In the genomic region with DNA sequence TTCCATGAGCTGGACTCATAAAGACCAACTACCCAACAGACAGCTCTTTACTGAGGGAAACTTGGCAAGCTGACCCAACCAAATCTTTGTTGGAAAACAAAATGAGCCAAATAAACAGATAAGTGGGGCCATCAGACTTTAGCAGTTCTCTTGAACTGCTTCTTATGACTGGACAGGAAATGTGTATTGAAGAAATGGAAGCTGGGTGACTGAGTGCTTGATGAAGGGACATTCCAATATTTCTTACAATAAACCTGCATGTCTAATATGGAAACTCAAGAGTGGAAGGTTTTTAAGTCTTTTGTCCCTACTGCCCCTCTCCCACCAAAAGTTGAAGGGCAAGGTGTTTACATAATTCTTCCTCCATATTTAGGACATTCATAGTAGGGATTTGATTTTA, we compare ENCODE assay signal across 18 cellular contexts.
DNase-seq lines count a peak whose midpoint lies in the region; ATAC-seq and TF ChIP-seq lines count a peak whose summit lies in the region.
"Had no signal": no experiment of that assay in that cellular context is flagged by ENCODE, and none has a peak within 500 bp of the region (broad histone marks: within the 10 kb centered on the region; RNA-seq: fewer than 3 reads in every experiment).

No MANE protein-coding gene starts in this region.

- peak; percentile 52 for ATAC-seq in GM18502 (IDR thresholded peaks at IDR 0.05; ENCODE audit: poor library complexity, unreplicated experiment)
- ATAC-seq in HG03039 (IDR thresholded peaks at IDR 0.05; ENCODE audit: unreplicated experiment) = peak; percentile 61
- no peak for ATAC-seq in GM21515 (IDR thresholded peaks at IDR 0.05; ENCODE audit: unreplicated experiment)
- ATAC-seq in HG03045 (IDR thresholded peaks at IDR 0.05; ENCODE audit: unreplicated experiment) = no peak
- ATAC-seq: HepG2 had no signal

- H3K27ac Mint-ChIP-seq in nephron = peak overlapping the region; percentile 7 to 96 (median 86)

- H3K4me3 Mint-ChIP-seq in nephron = no peak overlapping the region

- peak; percentile 24 for DNase-seq in GM12865 (ENCODE audit: low read depth)
- no peak for DNase-seq in stimulated activated CD4-positive, alpha-beta T cell treated with anti-CD3 and anti-CD28 coated beads, Interleukin-4, amount 100 ng/mL, for 24 hours
- DNase-seq: C1 segment of cervical spinal cord, DMS79, KBM-7, NCI-H1105 treated with DMSO at 0.1 percent for 48 hours, NCI-H1694 treated with DMSO at 0.1 percent for 48 hours, NCI-H510A, NCI-H774, OCI-M1, Right ventricle myocardium superior had no signal

- no peaks in the 10 kb centered on the region for H3K27me3 Mint-ChIP-seq in nephron (ENCODE audit: low read depth)

- H3K4me3 ChIP-seq in GM12865 (ENCODE audit: low read depth, low read length) = no peak overlapping the region
- H3K4me3 ChIP-seq: SK-N-MC had no signal

- TF ChIP-seq CTCF in GM12865 (IDR thresholded peaks at IDR 0.05; ENCODE audit: insufficient read depth, low read depth, low read length, missing control alignments) (no peak), nephron (IDR thresholded peaks at IDR 0.05; ENCODE audit: unreplicated experiment in 3 of 3) (no peak)

- H3K36me3 Mint-ChIP-seq in nephron (ENCODE audit: low read depth) = no peaks in the 10 kb centered on the region

- H3K9me3 Mint-ChIP-seq in nephron = no peaks in the 10 kb centered on the region

- peaks cover 28% of the 10 kb centered on the region for H3K4me1 Mint-ChIP-seq in nephron

Comparison
In these comparisons a context has a peak if more than half of its experiments do, and no peak if none do; other contexts are left out.
1. ATAC-seq: peak in GM18502 (single experiment) and HG03039 (single experiment); none in GM21515 (single experiment) and HG03045 (single experiment).